In genomic region chr6:92275150-92275549, GRCh38 we compare ENCODE assay signal across 23 cellular contexts.
"Had no signal": no experiment of that assay in that cellular context is flagged by ENCODE, and none has a peak within 500 bp of the region (broad histone marks: within the 10 kb centered on the region; RNA-seq: fewer than 3 reads in every experiment).

No MANE protein-coding gene starts in this region.

- H3K4me3 ChIP-seq: colonic mucosa, coronary artery, dorsolateral prefrontal cortex, esophagus muscularis mucosa, esophagus squamous epithelium, gastrocnemius medialis, gastroesophageal sphincter, heart left ventricle, heart right ventricle had no signal

- DNase-seq: colonic mucosa; cortex of kidney; dermis blood vessel endothelial cell; dorsolateral prefrontal cortex; effector CD4-positive, alpha-beta T cell; effector CD8-positive, alpha-beta T cell; effector memory CD4-positive, alpha-beta T cell; effector memory CD8-positive, alpha-beta T cell; endodermal cell; erythroblast; esophagus squamous epithelium; foreskin fibroblast; foreskin keratinocyte; foreskin melanocyte; gastrocnemius medialis; glutamatergic neuron; head of caudate nucleus; heart left ventricle; heart right ventricle had no signal

- H3K36me3 ChIP-seq: colonic mucosa, esophagus muscularis mucosa, esophagus squamous epithelium, gastrocnemius medialis, gastroesophageal sphincter, heart left ventricle, heart right ventricle had no signal

- H3K27ac ChIP-seq: colonic mucosa, coronary artery, dorsolateral prefrontal cortex, epithelial cell of prostate, esophagus muscularis mucosa, esophagus squamous epithelium, foreskin keratinocyte, gastrocnemius medialis, gastroesophageal sphincter, heart left ventricle, heart right ventricle had no signal

- H3K4me1 ChIP-seq: colonic mucosa, esophagus muscularis mucosa, esophagus squamous epithelium, foreskin keratinocyte, gastrocnemius medialis, gastroesophageal sphincter, heart left ventricle, heart right ventricle had no signal

- H3K9me3 ChIP-seq: colonic mucosa, esophagus muscularis mucosa, esophagus squamous epithelium, gastrocnemius medialis, gastroesophageal sphincter, heart left ventricle, heart right ventricle had no signal

- H3K27me3 ChIP-seq: colonic mucosa, esophagus muscularis mucosa, esophagus squamous epithelium, foreskin keratinocyte, gastrocnemius medialis, gastroesophageal sphincter, heart left ventricle, heart right ventricle had no signal
